ENCODE assay signal across 1 cellular context in genomic region chr14:68651652-68652432, GRCh38.
TF ChIP-seq lines count a peak whose summit lies in the region.

No MANE protein-coding gene starts in this region.

TF ChIP-seq in IMR-90, 13 proteins besides CTCF, POLR2A, EP300 and RAD21 (continued from another document):
- TF ChIP-seq, protein P1, sequence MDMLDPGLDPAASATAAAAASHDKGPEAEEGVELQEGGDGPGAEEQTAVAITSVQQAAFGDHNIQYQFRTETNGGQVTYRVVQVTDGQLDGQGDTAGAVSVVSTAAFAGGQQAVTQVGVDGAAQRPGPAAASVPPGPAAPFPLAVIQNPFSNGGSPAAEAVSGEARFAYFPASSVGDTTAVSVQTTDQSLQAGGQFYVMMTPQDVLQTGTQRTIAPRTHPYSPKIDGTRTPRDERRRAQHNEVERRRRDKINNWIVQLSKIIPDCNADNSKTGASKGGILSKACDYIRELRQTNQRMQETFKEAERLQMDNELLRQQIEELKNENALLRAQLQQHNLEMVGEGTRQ (IDR thresholded peaks at IDR 0.05; ENCODE audit: low read depth, low read length), result no peak
- TF ChIP-seq MAFK (IDR thresholded peaks at IDR 0.05; ENCODE audit: low read depth, low read length) (no peak), BHLHE40 (IDR thresholded peaks at IDR 0.05; ENCODE audit: low read depth, low read length) (no peak), MAZ (IDR thresholded peaks at IDR 0.05; ENCODE audit: borderline replicate concordance, low read depth, low read length) (peak; percentile 35; the same call in 1 of the 2 replicates), CHD1 (IDR thresholded peaks at IDR 0.05; ENCODE audit: low read depth, low read length) (no peak), CEBPB (IDR thresholded peaks at IDR 0.05; ENCODE audit: low read depth, low read length) (no peak)
